In genomic region chr4:122844391-122844790, GRCh38 we compare ENCODE assay signal across 11 cellular contexts. TPM values are rescaled to one million over a fixed set of nuclear protein-coding genes. Genes with fewer than 3 reads are reported as not detected.
DNase-seq lines count a peak whose midpoint lies in the region; ATAC-seq, FAIRE-seq and TF ChIP-seq lines count a peak whose summit lies in the region.
"Not testable (repeated sequence)": the region's sequence is repeated elsewhere in the genome, so short reads cannot be mapped to it uniquely, and the experiment has no call there.
"Had no signal": no experiment of that assay in that cellular context is flagged by ENCODE, and none has a peak within 500 bp of the region (broad histone marks: within the 10 kb centered on the region; RNA-seq: fewer than 3 reads in every experiment).

No MANE protein-coding gene starts in this region.

- H3K36me3 Mint-ChIP-seq in WTC11, result peaks cover 58% of the 10 kb centered on the region
- not testable (repeated sequence) for H3K36me3 Mint-ChIP-seq in stimulated activated naive B cell treated with anti-CD40 and anti-IgM and Interleukin-4, amounts not matched to agents 10 μg/mL and 1 μg/mL and 100 μg/mL, for 72 hours

- CTCF ChIA-PET in HEK293 (lab: Yijun Ruan, JAX); K562 (lab: Yijun Ruan, JAX; ENCODE audit: low intra/inter-chr PET ratio): not testable (repeated sequence)
- CTCF ChIA-PET in WTC11 (lab: Charles Lee), result interaction anchor here (0.9 to 2.1 kb wide), 2 partner anchors 11 to 113 kb away, joined by 4 to 5 read pairs; no protein-coding TSS in a partner anchor

- H3K9ac ChIP-seq in BLaER1; GM23248; K562 (ENCODE audit: insufficient read depth in 1 of 2, low read depth in 2 of 2, low read length in 2 of 2); rectal smooth muscle tissue (ENCODE audit: low read length): not testable (repeated sequence)

- in situ Hi-C loops in GM23248 (cut with MboI); K562 (cut with MboI): not testable (repeated sequence)

- peaks cover 100% of the 10 kb centered on the region for H3K79me2 ChIP-seq in GM23248 (ENCODE audit: insufficient read depth)
- H3K79me2 ChIP-seq in K562 (ENCODE audit: control insufficient read depth, insufficient read depth, low read length), result not testable (repeated sequence)

- 100% methylated on average over 1 of the region's 1 CpG for WGBS in GM23248 (ENCODE audit: low coverage in 1 of 2, low lambda C conversion rate in 2 of 2, missing lambda C conversion rate in 2 of 2), 2 experiments
- WGBS in K562 (ENCODE audit: insufficient coverage, low coverage, missing lambda C conversion rate), result 100% methylated on average over 1 of the region's 1 CpG

- peaks cover 100% of the 10 kb centered on the region for H3F3A ChIP-seq in GM23248 (ENCODE audit: insufficient read depth)

- peak overlapping the region; percentile 23; the same call in 1 of the 2 replicates for H3K4me2 ChIP-seq in BLaER1
- not testable (repeated sequence) for H3K4me2 ChIP-seq in GM23248 (ENCODE audit: unreplicated experiment); K562 (ENCODE audit: insufficient read depth, low read length)

- not testable (repeated sequence) for H3K4me3 ChIP-seq in BLaER1; GM23248; HEK293 (ENCODE audit: low read depth, low read length); K562; rectal smooth muscle tissue (ENCODE audit: low read length); uterus

- not testable (repeated sequence) for H4K20me1 ChIP-seq in BLaER1; K562 (replicated peaks; ENCODE audit: control insufficient read depth, insufficient read depth, low read length)
- peaks cover 73% of the 10 kb centered on the region for H4K20me1 ChIP-seq in GM23248 (ENCODE audit: insufficient read depth)

- H2AFZ ChIP-seq in GM23248; K562 (ENCODE audit: low read depth, low read length): not testable (repeated sequence)

- FAIRE-seq in K562 (lab: Jason Lieb, UNC), result not testable (repeated sequence)

- peaks cover 87% of the 10 kb centered on the region for H3K4me1 Mint-ChIP-seq in WTC11
- H3K4me1 Mint-ChIP-seq in stimulated activated naive B cell treated with anti-CD40 and anti-IgM and Interleukin-4, amounts not matched to agents 10 μg/mL and 1 μg/mL and 100 μg/mL, for 72 hours, result not testable (repeated sequence)

- not testable (repeated sequence) for TF ChIP-seq EP300 in K562 (IDR thresholded peaks at IDR 0.05; ENCODE audit: low read length)

- DNase-seq in GM23248; WTC11 (ENCODE audit: low spot score); K562 (ENCODE audit: extremely low read depth in 1 of 4, low spot score in 3 of 4); stimulated activated naive B cell treated with anti-CD40 and anti-IgM and Interleukin-4, amounts not matched to agents 10 μg/mL and 1 μg/mL and 100 μg/mL, for 72 hours; uterus: not testable (repeated sequence)

- intact Hi-C loops in K562 (cut with micrococcal nuclease); uterus (cut with DNase I; ENCODE audit: low total_unique reads): not testable (repeated sequence)

- H3K27me3 Mint-ChIP-seq in WTC11 (ENCODE audit: low read depth), result not testable (repeated sequence)
- H3K27me3 Mint-ChIP-seq in stimulated activated naive B cell treated with anti-CD40 and anti-IgM and Interleukin-4, amounts not matched to agents 10 μg/mL and 1 μg/mL and 100 μg/mL, for 72 hours, result peaks cover 21 to 35% of the 10 kb centered on the region in 2 donors

- BruUV-seq in K562 (replicated peaks; lab: Mats Ljungman, UMichigan), result not testable (repeated sequence)

- H3K36me3 ChIP-seq in BLaER1; HEK293 (ENCODE audit: control insufficient read depth in 2 of 2, insufficient read depth in 1 of 2, low read length in 2 of 2); rectal smooth muscle tissue (ENCODE audit: control insufficient read depth, insufficient read depth, low read length); uterus: not testable (repeated sequence)
- H3K36me3 ChIP-seq in GM23248 (ENCODE audit: low read depth), result peaks cover 74% of the 10 kb centered on the region
- H3K36me3 ChIP-seq in K562 (ENCODE audit: control insufficient read depth, insufficient read depth, low read length), result peaks cover 26% of the 10 kb centered on the region

- H3K4me1 ChIP-seq in BLaER1, result peaks cover 12% of the 10 kb centered on the region
- peaks cover 84% of the 10 kb centered on the region for H3K4me1 ChIP-seq in GM23248 (ENCODE audit: insufficient read depth)
- not testable (repeated sequence) for H3K4me1 ChIP-seq in HEK293 (ENCODE audit: control insufficient read depth, insufficient read depth, low read length); K562 (replicated peaks in 1 of 2; ENCODE audit: control insufficient read depth in 2 of 2, insufficient read depth in 2 of 2, low read length in 2 of 2); uterus
- peaks cover 37% of the 10 kb centered on the region for H3K4me1 ChIP-seq in rectal smooth muscle tissue (ENCODE audit: control insufficient read depth, insufficient read depth, low read length)

- POLR2A ChIA-PET in HEK293 (lab: Yijun Ruan, JAX); K562 (lab: Yijun Ruan, JAX): not testable (repeated sequence)
- POLR2A ChIA-PET in WTC11 (lab: Charles Lee), result interaction anchor here (1.2 kb wide), 1 partner anchor 11 kb away, joined by 4 read pairs; no protein-coding TSS in a partner anchor

- H3K9me3 ChIP-seq in BLaER1; GM23248 (ENCODE audit: low read depth); HEK293 (ENCODE audit: control insufficient read depth, insufficient read depth, low read depth, low read length); K562 (replicated peaks; ENCODE audit: control insufficient read depth, insufficient read depth, low read depth, low read length); uterus: not testable (repeated sequence)

- peak overlapping the region; percentile 64; the same call in 1 of the 2 replicates for H3K27ac Mint-ChIP-seq in WTC11
- peak overlapping the region; percentile 20 for H3K27ac Mint-ChIP-seq in stimulated activated naive B cell treated with anti-CD40 and anti-IgM and Interleukin-4, amounts not matched to agents 10 μg/mL and 1 μg/mL and 100 μg/mL, for 72 hours

- peaks cover 22% of the 10 kb centered on the region for H3K9me3 Mint-ChIP-seq in WTC11
- not testable (repeated sequence) for H3K9me3 Mint-ChIP-seq in stimulated activated naive B cell treated with anti-CD40 and anti-IgM and Interleukin-4, amounts not matched to agents 10 μg/mL and 1 μg/mL and 100 μg/mL, for 72 hours

- H3K27me3 ChIP-seq in BLaER1; GM23248 (replicated peaks; ENCODE audit: insufficient read depth); K562 (ENCODE audit: control insufficient read depth in 2 of 2, insufficient read depth in 2 of 2, low read length in 2 of 2); rectal smooth muscle tissue (ENCODE audit: control insufficient read depth, insufficient read depth, low read length); uterus: not testable (repeated sequence)

- not testable (repeated sequence) for H3K4me3 Mint-ChIP-seq in WTC11; stimulated activated naive B cell treated with anti-CD40 and anti-IgM and Interleukin-4, amounts not matched to agents 10 μg/mL and 1 μg/mL and 100 μg/mL, for 72 hours

- not testable (repeated sequence) for TF ChIP-seq RAD21 in K562 (CRISPR knock-in tag; conservative IDR thresholded peaks at IDR 0.05 in 1 of 2, IDR thresholded peaks at IDR 0.05 in 1 of 2)

- TF ChIP-seq POLR2A in K562 (conservative IDR thresholded peaks at IDR 0.05); uterus (IDR thresholded peaks at IDR 0.05): not testable (repeated sequence)

- not testable (repeated sequence) for H3K9me1 ChIP-seq in K562 (ENCODE audit: control insufficient read depth, insufficient read depth, low read length)

- not testable (repeated sequence) for H3K27ac ChIP-seq in BLaER1; HEK293 (ENCODE audit: extremely low read depth, low read depth, low read length); K562 (ENCODE audit: extremely low read depth, low read depth, low read length)
- peak overlapping the region; percentile 49; the same call in 1 of the 2 replicates for H3K27ac ChIP-seq in GM23248
- peak overlapping the region; percentile 82 for H3K27ac ChIP-seq in rectal smooth muscle tissue (ENCODE audit: low read depth, low read length)
- peak overlapping the region; percentile 16 to 71 for H3K27ac ChIP-seq in uterus

- H3K9me2 ChIP-seq in GM23248 (ENCODE audit: insufficient read depth), result not testable (repeated sequence)

- not testable (repeated sequence) for TF ChIP-seq CTCF in HEK293 (tag by site-specific recombination; IDR thresholded peaks at IDR 0.05); WTC11 (IDR thresholded peaks at IDR 0.05); K562 (IDR thresholded peaks at IDR 0.05 in 2 of 3, conservative IDR thresholded peaks at IDR 0.05 in 1 of 3; ENCODE audit: insufficient read depth in 2 of 3, low read depth in 1 of 3, low read length in 3 of 3); uterus (IDR thresholded peaks at IDR 0.05)

- not testable (repeated sequence) for ATAC-seq in WTC11; K562; stimulated activated naive B cell treated with anti-CD40 and anti-IgM and Interleukin-4, amounts not matched to agents 10 μg/mL and 1 μg/mL and 100 μg/mL, for 72 hours (replicated peaks)

RNA-seq across cellular contexts. Expression of gene FGF2, which starts 17.8 kb away (rescaled TPM):
- 293 and 306 TPM in 2 replicates for total RNA-seq in GM23248 (2014; rRNA removed; shearing (Covaris generic))
- 36.9 and 38.4 TPM in 2 replicates for polyA plus RNA-seq in GM23248 (2016; fragmentation: Nextera tagmentation; extraction: Ambion mirVana)
- total RNA-seq in WTC11 (2021), result 115 to 134 TPM (median 127 TPM) in 3 replicates
- total RNA-seq in K562 (2011; cell fraction: chromatin; rRNA removed; ENCODE audit: low replicate concordance), result 4.9 and 13.3 TPM in 2 replicates
- total RNA-seq in K562 (2011; cell fraction: nucleolus; rRNA removed), result 2.0 and 3.2 TPM in 2 replicates
- 8.3 and 20.0 TPM in 2 replicates for total RNA-seq in K562 (2011; cell fraction: nucleoplasm; rRNA removed)
- 5.1 and 7.2 TPM in 2 replicates for total RNA-seq in K562 (2014; rRNA removed)
- total RNA-seq in K562 (2014; rRNA removed; fragmentation: Illumina TruSeq; extraction: Trizol), result 11.9 and 13.5 TPM in 2 replicates
- 9.1 and 10.8 TPM in 2 replicates for total RNA-seq in K562 (2015; rRNA removed; fragmentation: Illumina TruSeq; extraction: Trizol)
- total RNA-seq in K562 (2021), result 16.4 and 19.4 TPM in 2 replicates
- polyA plus RNA-seq in K562 (2011; rRNA removed), result 7.9 and 15.1 TPM in 2 replicates
- polyA plus RNA-seq in K562 (2011; cell fraction: cytosol; rRNA removed), result 2.6 and 4.0 TPM in 2 replicates
- polyA plus RNA-seq in K562 (2011; cell fraction: nucleus; rRNA removed), result 4.9 and 6.5 TPM in 2 replicates
- polyA plus RNA-seq in K562 (2012), result 6.8 and 7.1 TPM in 2 replicates
- 8.3 and 9.2 TPM in 2 replicates for polyA plus RNA-seq in K562 (2014; fragmentation: Illumina TruSeq; extraction: Trizol)
- polyA plus RNA-seq in K562 (2014; fragmentation: Nextera tagmentation; extraction: Ambion mirVana), result 1 to 10 TPM; 2.5 to 2.6 TPM
- 7.8 and 8.1 TPM in 2 replicates for polyA plus RNA-seq in K562 (2014; rRNA removed)
- polyA minus RNA-seq in K562 (2011; rRNA and poly(A)+ RNA removed), result 11.7 and 16.9 TPM in 2 replicates
- polyA minus RNA-seq in K562 (2011; cell fraction: cytosol; rRNA and poly(A)+ RNA removed), result 4.3 and 7.2 TPM in 2 replicates
- polyA minus RNA-seq in K562 (2011; cell fraction: nucleus; rRNA and poly(A)+ RNA removed), result 5.8 and 9.7 TPM in 2 replicates
- total RNA-seq in uterus, result 10 to 100 TPM in 3 of 4 donors, 1 to 10 TPM in 1; 5.1 to 57.9 (median 33.5) TPM
- total RNA-seq: B cell; CD4-positive, alpha-beta T cell; CD8-positive, alpha-beta T cell had no signal
